Comparison of ENCODE assay signal across 1 cellular context in genomic region chr12:5789469-5789968, GRCh38.
TF ChIP-seq lines count a peak whose summit lies in the region.

No MANE protein-coding gene starts in this region.

TF ChIP-seq in HEK293, 187 proteins besides CTCF, POLR2A, EP300 and RAD21 (continued from another document):
- peak; percentile 87 for TF ChIP-seq OSR2 (tag by site-specific recombination; IDR thresholded peaks at IDR 0.05)
- peak; percentile 62 for TF ChIP-seq FEZF1 (tag by site-specific recombination; IDR thresholded peaks at IDR 0.05)
- TF ChIP-seq, protein P1, sequence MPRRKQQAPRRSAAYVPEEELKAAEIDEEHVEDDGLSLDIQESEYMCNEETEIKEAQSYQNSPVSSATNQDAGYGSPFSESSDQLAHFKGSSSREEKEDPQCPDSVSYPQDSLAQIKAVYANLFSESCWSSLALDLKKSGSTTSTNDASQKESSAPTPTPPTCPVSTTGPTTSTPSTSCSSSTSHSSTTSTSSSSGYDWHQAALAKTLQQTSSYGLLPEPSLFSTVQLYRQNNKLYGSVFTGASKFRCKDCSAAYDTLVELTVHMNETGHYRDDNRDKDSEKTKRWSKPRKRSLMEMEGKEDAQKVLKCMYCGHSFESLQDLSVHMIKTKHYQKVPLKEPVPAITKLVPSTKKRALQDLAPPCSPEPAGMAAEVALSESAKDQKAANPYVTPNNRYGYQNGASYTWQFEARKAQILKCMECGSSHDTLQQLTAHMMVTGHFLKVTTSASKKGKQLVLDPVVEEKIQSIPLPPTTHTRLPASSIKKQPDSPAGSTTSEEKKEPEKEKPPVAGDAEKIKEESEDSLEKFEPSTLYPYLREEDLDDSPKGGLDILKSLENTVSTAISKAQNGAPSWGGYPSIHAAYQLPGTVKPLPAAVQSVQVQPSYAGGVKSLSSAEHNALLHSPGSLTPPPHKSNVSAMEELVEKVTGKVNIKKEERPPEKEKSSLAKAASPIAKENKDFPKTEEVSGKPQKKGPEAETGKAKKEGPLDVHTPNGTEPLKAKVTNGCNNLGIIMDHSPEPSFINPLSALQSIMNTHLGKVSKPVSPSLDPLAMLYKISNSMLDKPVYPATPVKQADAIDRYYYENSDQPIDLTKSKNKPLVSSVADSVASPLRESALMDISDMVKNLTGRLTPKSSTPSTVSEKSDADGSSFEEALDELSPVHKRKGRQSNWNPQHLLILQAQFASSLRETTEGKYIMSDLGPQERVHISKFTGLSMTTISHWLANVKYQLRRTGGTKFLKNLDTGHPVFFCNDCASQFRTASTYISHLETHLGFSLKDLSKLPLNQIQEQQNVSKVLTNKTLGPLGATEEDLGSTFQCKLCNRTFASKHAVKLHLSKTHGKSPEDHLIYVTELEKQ (tag by site-specific recombination; IDR thresholded peaks at IDR 0.05; ENCODE audit: borderline replicate concordance) = peak; percentile 41; the same call in 1 of the 2 replicates
- TF ChIP-seq, protein P2, sequence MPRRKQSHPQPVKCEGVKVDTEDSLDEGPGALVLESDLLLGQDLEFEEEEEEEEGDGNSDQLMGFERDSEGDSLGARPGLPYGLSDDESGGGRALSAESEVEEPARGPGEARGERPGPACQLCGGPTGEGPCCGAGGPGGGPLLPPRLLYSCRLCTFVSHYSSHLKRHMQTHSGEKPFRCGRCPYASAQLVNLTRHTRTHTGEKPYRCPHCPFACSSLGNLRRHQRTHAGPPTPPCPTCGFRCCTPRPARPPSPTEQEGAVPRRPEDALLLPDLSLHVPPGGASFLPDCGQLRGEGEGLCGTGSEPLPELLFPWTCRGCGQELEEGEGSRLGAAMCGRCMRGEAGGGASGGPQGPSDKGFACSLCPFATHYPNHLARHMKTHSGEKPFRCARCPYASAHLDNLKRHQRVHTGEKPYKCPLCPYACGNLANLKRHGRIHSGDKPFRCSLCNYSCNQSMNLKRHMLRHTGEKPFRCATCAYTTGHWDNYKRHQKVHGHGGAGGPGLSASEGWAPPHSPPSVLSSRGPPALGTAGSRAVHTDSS (tag by site-specific recombination; IDR thresholded peaks at IDR 0.05) = no peak
- no peak for TF ChIP-seq ZNF623 (tag by site-specific recombination; IDR thresholded peaks at IDR 0.05)
TF ChIP-seq in HEK293: peak in this region for 17.
